19 cellular contexts compared by ENCODE assay signal in genomic region chr5:179124853-179125788, GRCh38.
DNase-seq lines count a peak whose midpoint lies in the region; ATAC-seq, FAIRE-seq and TF ChIP-seq lines count a peak whose summit lies in the region.
"Had no signal": no experiment of that assay in that cellular context is flagged by ENCODE, and none has a peak within 500 bp of the region (broad histone marks: within the 10 kb centered on the region; RNA-seq: fewer than 3 reads in every experiment).

No MANE protein-coding gene starts in this region.

- H3K4me1 ChIP-seq in kidney (ENCODE audit: control insufficient read depth in 1 of 2, insufficient read depth in 1 of 2, low read depth in 1 of 2, low read length in 2 of 2) (no peaks in the 10 kb centered on the region), osteoblast (ENCODE audit: insufficient read depth, low read length) (no peaks in the 10 kb centered on the region)
- H3K4me1 ChIP-seq: BLaER1 had no signal

- H3K4me3 ChIP-seq in kidney (ENCODE audit: low read length in 2 of 2) (no peak overlapping the region), osteoblast (ENCODE audit: insufficient read depth, low read length) (no peak overlapping the region)
- H3K4me3 ChIP-seq: BLaER1, GM12878, GM23248, PC-9 had no signal

- no peak overlapping the region for H3K4me2 ChIP-seq in osteoblast (ENCODE audit: insufficient read depth, low read length)
- H3K4me2 ChIP-seq: BLaER1, PC-9 had no signal

- no peak for FAIRE-seq in kidney (lab: Jason Lieb, UNC)
- FAIRE-seq: A204.1, G401.6, GM12878 had no signal

- ATAC-seq in GM19324 (IDR thresholded peaks at IDR 0.05; ENCODE audit: low FRiP score, unreplicated experiment), result no peak
- ATAC-seq: GM12878 had no signal

- no peak overlapping the region for H3K27ac ChIP-seq in kidney (ENCODE audit: low read depth in 2 of 2, low read length in 2 of 2)
- no peak overlapping the region for H3K27ac ChIP-seq in osteoblast (ENCODE audit: low read depth, low read length)
- H3K27ac ChIP-seq: BLaER1, GM23248, PC-9 had no signal

- no peaks in the 10 kb centered on the region for H4K20me1 ChIP-seq in osteoblast (ENCODE audit: insufficient read depth, low read length)
- H4K20me1 ChIP-seq: BLaER1 had no signal

- no peak for TF ChIP-seq CTCF in kidney (IDR thresholded peaks at IDR 0.05; ENCODE audit: borderline replicate concordance, extremely low read depth, insufficient read depth)
- TF ChIP-seq CTCF in osteoblast (IDR thresholded peaks at IDR 0.05; ENCODE audit: extremely low read depth, low read depth, low read length), result no peak

- H3K9ac ChIP-seq in kidney (ENCODE audit: low read length in 2 of 2), result no peak overlapping the region
- H3K9ac ChIP-seq: BLaER1, GM23248 had no signal

- H2AFZ ChIP-seq in osteoblast (ENCODE audit: low read length), result no peak overlapping the region
- H2AFZ ChIP-seq: GM23248, PC-9 had no signal

- H3K36me3 ChIP-seq in kidney (ENCODE audit: control insufficient read depth in 1 of 2, insufficient read depth in 2 of 2, low read length in 2 of 2) (no peaks in the 10 kb centered on the region), osteoblast (ENCODE audit: insufficient read depth, low read length) (peaks cover 67% of the 10 kb centered on the region)
- H3K36me3 ChIP-seq: BLaER1 had no signal

- H3K9me3 ChIP-seq in kidney (ENCODE audit: control insufficient read depth in 1 of 2, low read length in 2 of 2) (no peaks in the 10 kb centered on the region), osteoblast (ENCODE audit: low read depth, low read length) (no peaks in the 10 kb centered on the region)

- peak; percentile 56 for DNase-seq in activated effector memory CD4-positive, alpha-beta T cell treated with anti-CD3 and anti-CD28 coated beads, Interleukin-2, amount 50 U/mL, for 16 hours
- DNase-seq in activated effector memory CD4-positive, alpha-beta T cell treated with Interleukin-2 at 50 U/mL for 16 hours, result no peak
- DNase-seq in kidney, result peak; percentile 54
- DNase-seq in osteoblast (ENCODE audit: insufficient read length, low spot score, missing footprints), result peak; percentile 89
- DNase-seq in NCI-H2171 treated with DMSO at 0.1 percent for 48 hours (lab: John Stamatoyannopoulos, UW), result no peak
- no peak for DNase-seq in HK-2 (ENCODE audit: unreplicated experiment)
- DNase-seq: CD8-positive, alpha-beta memory T cell; DND-41; GM23248; NCI-H1048; NCI-H1694; NCI-H2227 treated with DMSO at 0.1 percent for 48 hours; NCI-H524; PC-9 had no signal

- no peaks in the 10 kb centered on the region for H3K79me2 ChIP-seq in osteoblast (ENCODE audit: insufficient read depth, low read length)

- intact Hi-C loops in kidney (cut with DNase I), result no loop called here

- H3K27me3 ChIP-seq in osteoblast (ENCODE audit: insufficient read depth, low read length), result no peaks in the 10 kb centered on the region
- H3K27me3 ChIP-seq: BLaER1 had no signal

Comparison
In these comparisons a context has a peak if more than half of its experiments do, and no peak if none do; other contexts are left out.
1. DNase-seq: peak in activated effector memory CD4-positive, alpha-beta T cell treated with anti-CD3 and anti-CD28 coated beads, Interleukin-2, amount 50 U/mL, for 16 hours (single experiment), kidney (single experiment) and osteoblast (single experiment); none in activated effector memory CD4-positive, alpha-beta T cell treated with Interleukin-2 at 50 U/mL for 16 hours (single experiment), NCI-H2171 treated with DMSO at 0.1 percent for 48 hours (single experiment) and HK-2 (single experiment).